ENCODE assay signal across 36 cellular contexts in genomic region chr1:3297756-3298155, GRCh38.
"Had no signal": no experiment of that assay in that cellular context is flagged by ENCODE, and none has a peak within 500 bp of the region (broad histone marks: within the 10 kb centered on the region; RNA-seq: fewer than 3 reads in every experiment).

No MANE protein-coding gene starts in this region.

- H3K36me3 ChIP-seq: adrenal gland, brain microvascular endothelial cell, breast epithelium had no signal

- H3K9me3 ChIP-seq: adrenal gland, body of pancreas had no signal

- H3K36me3 Mint-ChIP-seq: activated CD4-positive, alpha-beta memory T cell treated with anti-CD3 and anti-CD28 coated beads for 36 hours; activated naive CD4-positive, alpha-beta T cell treated with anti-CD3 and anti-CD28 coated beads, Interleukin-2, amount 50 U/mL, for 72 hours; activated naive CD8-positive, alpha-beta T cell treated with anti-CD3 and anti-CD28 coated beads for 36 hours had no signal

- H3K27me3 Mint-ChIP-seq: activated CD4-positive, alpha-beta memory T cell treated with anti-CD3 and anti-CD28 coated beads for 36 hours; activated CD4-positive, alpha-beta T cell treated with anti-CD3 and anti-CD28 coated beads, Interleukin-2, amount 10 ng/mL, durations not matched to agents 24 days and 14 days; activated CD8-positive, alpha-beta T cell treated with anti-CD3 and anti-CD28 coated beads for 36 hours; activated naive CD8-positive, alpha-beta T cell treated with anti-CD3 and anti-CD28 coated beads for 36 hours; activated T-helper 17 cell treated with anti-CD3 and anti-CD28 coated beads, Interleukin-2, amount 50 U/mL, for 72 hours had no signal

- H3K4me3 ChIP-seq: adrenal gland, body of pancreas, breast epithelium had no signal

- H3K9me3 Mint-ChIP-seq: activated CD4-positive, alpha-beta memory T cell treated with anti-CD3 and anti-CD28 coated beads for 36 hours; activated CD4-positive, alpha-beta T cell treated with anti-CD3 and anti-CD28 coated beads, Interleukin-2, amount 10 ng/mL, durations not matched to agents 24 days and 14 days; activated CD8-positive, alpha-beta T cell treated with anti-CD3 and anti-CD28 coated beads for 36 hours; activated naive CD4-positive, alpha-beta T cell treated with anti-CD3 and anti-CD28 coated beads for 36 hours; activated naive CD4-positive, alpha-beta T cell treated with anti-CD3 and anti-CD28 coated beads, Interleukin-2, amount 50 U/mL, for 72 hours; activated naive CD8-positive, alpha-beta T cell treated with anti-CD3 and anti-CD28 coated beads for 36 hours; activated T-cell treated with anti-CD3 and anti-CD28 coated beads, Interleukin-2, amount 50 U/mL, for 4 hours; activated T-cell treated with anti-CD3 and anti-CD28 coated beads, Interleukin-2, amount 50 U/mL, for 72 hours; activated T-helper 1 cell treated with anti-CD3 and anti-CD28 coated beads, Interleukin-12 subunit alpha, Interleukin-12 subunit beta, Interleukin-2, Interleukin-4 antibody, amounts not matched to agents 30 ng/mL and 10 ng/mL and 1 ng/mL, durations not matched to agents 14 hours and 24 hours and 36 hours; activated T-helper 17 cell treated with anti-CD3 and anti-CD28 coated beads, Interleukin-2, amount 50 U/mL, for 72 hours; T-helper 1 cell treated with Interleukin-12 subunit alpha and Interleukin-12 subunit beta and Interleukin-4 antibody, amounts not matched to agents 30 μg/mL and 1 μg/mL, for 36 hours; T-helper 2 cell treated with Interferon-gamma antibody and Interleukin-4, amounts not matched to agents 5 μg/mL and 100 μg/mL, for 36 hours had no signal

- H3K4me1 ChIP-seq: adrenal gland, body of pancreas, breast epithelium had no signal

- DNase-seq: activated CD4-positive, alpha-beta memory T cell treated with anti-CD3 and anti-CD28 coated beads for 36 hours; activated CD4-positive, alpha-beta T cell treated with anti-CD3 and anti-CD28 coated beads for 1 hour; activated CD4-positive, alpha-beta T cell treated with anti-CD3 and anti-CD28 coated beads for 4 hours; activated CD4-positive, alpha-beta T cell treated with anti-CD3 and anti-CD28 coated beads, Interleukin-2, amount 10 ng/mL, durations not matched to agents 24 days and 14 days; activated CD4-positive, alpha-beta T cell treated with anti-CD3 and anti-CD28 coated beads, Interleukin-2, amount 50 U/mL, for 1 hour; activated CD4-positive, alpha-beta T cell treated with anti-CD3 and anti-CD28 coated beads, Interleukin-2, amount 50 U/mL, for 4 hours; activated CD4-positive, CD25-positive, alpha-beta regulatory T cell; activated CD8-positive, alpha-beta memory T cell treated with anti-CD3 and anti-CD28 coated beads, Interleukin-2, amount 50 U/mL, for 4 hours; activated CD8-positive, alpha-beta T cell treated with anti-CD3 and anti-CD28 coated beads for 36 hours; activated effector memory CD4-positive, alpha-beta T cell treated with anti-CD3 and anti-CD28 coated beads, Interleukin-2, amount 50 U/mL, for 16 hours; activated gamma-delta T cell treated with Interleukin-2 at 50 U/mL for 16 hours; activated naive CD4-positive, alpha-beta T cell; activated naive CD4-positive, alpha-beta T cell treated with anti-CD3 and anti-CD28 coated beads for 36 hours; activated naive CD4-positive, alpha-beta T cell treated with anti-CD3 and anti-CD28 coated beads, Interleukin-2, amount 50 U/mL, for 16 hours; activated naive CD8-positive, alpha-beta T cell treated with anti-CD3 and anti-CD28 coated beads for 36 hours; activated T-cell treated with anti-CD3 and anti-CD28 coated beads for 4 hours; activated T-cell treated with anti-CD3 and anti-CD28 coated beads, Interleukin-2, amount 50 U/mL, for 1 hour; activated T-cell treated with anti-CD3 and anti-CD28 coated beads, Interleukin-2, amount 50 U/mL, for 4 hours; activated T-cell treated with anti-CD3 and anti-CD28 coated beads, Interleukin-2, amount 50 U/mL, for 72 hours; adrenal gland; amniotic stem cell; aorta; body of pancreas; brain microvascular endothelial cell; central memory CD4-positive, alpha-beta T cell; T-helper 1 cell; T-helper 2 cell; T-helper 9 cell had no signal

- H3K4me1 Mint-ChIP-seq: activated CD4-positive, alpha-beta T cell treated with anti-CD3 and anti-CD28 coated beads, Interleukin-2, amount 10 ng/mL, durations not matched to agents 24 days and 14 days; activated naive CD8-positive, alpha-beta T cell treated with anti-CD3 and anti-CD28 coated beads for 36 hours; activated T-helper 17 cell treated with anti-CD3 and anti-CD28 coated beads, Interleukin-2, amount 50 U/mL, for 72 hours had no signal

- ATAC-seq: activated CD4-positive, CD25-positive, alpha-beta regulatory T cell treated with anti-CD3 and anti-CD28 coated beads, Interleukin-2, amount 50 U/mL, for 24 hours; activated CD8-positive, alpha-beta T cell treated with anti-CD3 and anti-CD28 coated beads for 36 hours; activated naive CD4-positive, alpha-beta T cell treated with anti-CD3 and anti-CD28 coated beads, Interleukin-2, amount 50 U/mL, for 72 hours; activated T-cell treated with anti-CD3 and anti-CD28 coated beads, Interleukin-2, amount 50 U/mL, for 4 hours; activated T-cell treated with anti-CD3 and anti-CD28 coated beads, Interleukin-2, amount 50 U/mL, for 72 hours; activated T-helper 17 cell treated with anti-CD3 and anti-CD28 coated beads, Interleukin-2, amount 50 U/mL, for 72 hours; body of pancreas had no signal

- H3K4me3 Mint-ChIP-seq: activated CD4-positive, alpha-beta memory T cell treated with anti-CD3 and anti-CD28 coated beads for 36 hours; activated CD4-positive, alpha-beta T cell treated with anti-CD3 and anti-CD28 coated beads, Interleukin-2, amount 10 ng/mL, durations not matched to agents 24 days and 14 days; activated CD8-positive, alpha-beta T cell treated with anti-CD3 and anti-CD28 coated beads for 36 hours; activated naive CD4-positive, alpha-beta T cell treated with anti-CD3 and anti-CD28 coated beads for 36 hours; activated naive CD8-positive, alpha-beta T cell treated with anti-CD3 and anti-CD28 coated beads for 36 hours; activated T-cell treated with anti-CD3 and anti-CD28 coated beads, Interleukin-2, amount 50 U/mL, for 4 hours; activated T-cell treated with anti-CD3 and anti-CD28 coated beads, Interleukin-2, amount 50 U/mL, for 72 hours; activated T-helper 1 cell treated with anti-CD3 and anti-CD28 coated beads, Interleukin-12 subunit alpha, Interleukin-12 subunit beta, Interleukin-2, Interleukin-4 antibody, amounts not matched to agents 30 ng/mL and 10 ng/mL and 1 ng/mL, durations not matched to agents 14 hours and 24 hours and 36 hours; activated T-helper 17 cell treated with anti-CD3 and anti-CD28 coated beads, Interleukin-2, amount 50 U/mL, for 72 hours; T-helper 1 cell treated with Interleukin-12 subunit alpha and Interleukin-12 subunit beta and Interleukin-4 antibody, amounts not matched to agents 30 μg/mL and 1 μg/mL, for 36 hours; T-helper 2 cell treated with Interferon-gamma antibody and Interleukin-4, amounts not matched to agents 5 μg/mL and 100 μg/mL, for 36 hours had no signal

- H3K27ac ChIP-seq: adrenal gland, body of pancreas, brain microvascular endothelial cell, breast epithelium, VCaP had no signal

- H3K27ac Mint-ChIP-seq: activated CD4-positive, alpha-beta memory T cell treated with anti-CD3 and anti-CD28 coated beads for 36 hours; activated CD4-positive, alpha-beta T cell treated with anti-CD3 and anti-CD28 coated beads, Interleukin-2, amount 10 ng/mL, durations not matched to agents 24 days and 14 days; activated CD8-positive, alpha-beta T cell treated with anti-CD3 and anti-CD28 coated beads for 36 hours; activated naive CD4-positive, alpha-beta T cell treated with anti-CD3 and anti-CD28 coated beads for 36 hours; activated naive CD4-positive, alpha-beta T cell treated with anti-CD3 and anti-CD28 coated beads, Interleukin-2, amount 50 U/mL, for 72 hours; activated naive CD8-positive, alpha-beta T cell treated with anti-CD3 and anti-CD28 coated beads for 36 hours; activated T-cell treated with anti-CD3 and anti-CD28 coated beads, Interleukin-2, amount 50 U/mL, for 72 hours; activated T-helper 1 cell treated with anti-CD3 and anti-CD28 coated beads, Interleukin-12 subunit alpha, Interleukin-12 subunit beta, Interleukin-2, Interleukin-4 antibody, amounts not matched to agents 30 ng/mL and 10 ng/mL and 1 ng/mL, durations not matched to agents 14 hours and 24 hours and 36 hours; activated T-helper 17 cell treated with anti-CD3 and anti-CD28 coated beads, Interleukin-2, amount 50 U/mL, for 72 hours; T-helper 1 cell treated with Interleukin-12 subunit alpha and Interleukin-12 subunit beta and Interleukin-4 antibody, amounts not matched to agents 30 μg/mL and 1 μg/mL, for 36 hours; T-helper 2 cell treated with Interferon-gamma antibody and Interleukin-4, amounts not matched to agents 5 μg/mL and 100 μg/mL, for 36 hours had no signal
